Comparison of ENCODE assay signal across 8 cellular contexts in genomic region chr19:19540707-19541515, GRCh38. TPM values are rescaled to one million over a fixed set of nuclear protein-coding genes. Genes with fewer than 3 reads are reported as not detected.
DNase-seq lines count a peak whose midpoint lies in the region; ATAC-seq and TF ChIP-seq lines count a peak whose summit lies in the region.

No MANE protein-coding gene starts in this region.

- peaks cover 24% of the 10 kb centered on the region in 2 donors for H3K4me1 Mint-ChIP-seq in effector memory CD8-positive, alpha-beta T cell (ENCODE audit: low read depth in 2 of 2)

- H3K4me1 ChIP-seq in DOHH2 (ENCODE audit: control insufficient read depth, low read length) (peaks cover 24% of the 10 kb centered on the region), HUES48 (ENCODE audit: control insufficient read depth, insufficient read depth, low read length) (no peaks in the 10 kb centered on the region), ovary (ENCODE audit: insufficient read depth) (peaks cover 14% of the 10 kb centered on the region)

- no peaks in the 10 kb centered on the region for H3K9me3 ChIP-seq in DOHH2 (ENCODE audit: control insufficient read depth, insufficient read depth, low read length)
- H3K9me3 ChIP-seq in HUES48 (ENCODE audit: control insufficient read depth, insufficient read depth, low read length): no peaks in the 10 kb centered on the region
- H3K9me3 ChIP-seq in ovary: no peaks in the 10 kb centered on the region

- H3K27ac Mint-ChIP-seq in effector memory CD8-positive, alpha-beta T cell: peak overlapping the region; percentile 19 to 59

- H3K4me2 ChIP-seq in DOHH2 (ENCODE audit: low read length): peak overlapping the region; percentile 65

- H3K27me3 ChIP-seq in DOHH2 (ENCODE audit: control insufficient read depth, low read length): peaks cover 16% of the 10 kb centered on the region
- peaks cover 27% of the 10 kb centered on the region for H3K27me3 ChIP-seq in HUES48 (ENCODE audit: control insufficient read depth, insufficient read depth, low read length)
- H3K27me3 ChIP-seq in ovary: no peaks in the 10 kb centered on the region

- H3F3A ChIP-seq in DOHH2 (ENCODE audit: control insufficient read depth, insufficient read depth): peaks cover 3% of the 10 kb centered on the region

- no peaks in the 10 kb centered on the region for H3K79me2 ChIP-seq in DOHH2 (ENCODE audit: control insufficient read depth, low read length)

- H3K27ac ChIP-seq in DOHH2 (ENCODE audit: low read depth, low read length) (no peak overlapping the region), HUES48 (ENCODE audit: low read depth, low read length) (no peak overlapping the region), ovary (no peak overlapping the region)

- 2 to 4% (median 3%) methylated on average over 41 to 45 of the region's 45 CpGs for WGBS in ovary, 3 donors

- peak overlapping the region; percentile 77 to 83 for H3K4me3 Mint-ChIP-seq in effector memory CD8-positive, alpha-beta T cell

- DNase-seq in activated CD4-positive, alpha-beta T cell treated with anti-CD3 and anti-CD28 coated beads, Interleukin-2, amount 50 U/mL, for 24 hours (ENCODE audit: low read depth in 1 of 2, low spot score in 1 of 2): peak; percentile 50 to 61
- peak; percentile 48 to 65 (median 58) for DNase-seq in effector memory CD8-positive, alpha-beta T cell
- peak in 4 of 5 donors; percentile 51 to 70 (median 62) for DNase-seq in ovary
- no peak for DNase-seq in NCI-H128 (lab: John Stamatoyannopoulos, UW; ENCODE audit: unreplicated experiment)

- H3K27me3 Mint-ChIP-seq in effector memory CD8-positive, alpha-beta T cell: peaks cover 7 to 9% of the 10 kb centered on the region in 2 donors

- H3K9ac ChIP-seq in HUES48 (ENCODE audit: low read depth, low read length): no peak overlapping the region

- peak overlapping the region; percentile 62 for H3K4me3 ChIP-seq in DOHH2 (ENCODE audit: low read length)
- H3K4me3 ChIP-seq in HUES48 (ENCODE audit: low read depth, low read length): peak overlapping the region; percentile 60
- H3K4me3 ChIP-seq in ovary: no peak overlapping the region

- peaks cover 10% of the 10 kb centered on the region for H3K36me3 Mint-ChIP-seq in effector memory CD8-positive, alpha-beta T cell (ENCODE audit: insufficient read depth)

- H4K20me1 ChIP-seq in DOHH2 (ENCODE audit: control insufficient read depth, insufficient read depth, low read depth, low read length): no peaks in the 10 kb centered on the region

- no peaks in the 10 kb centered on the region for H3K36me3 ChIP-seq in DOHH2 (ENCODE audit: control insufficient read depth, low read length)
- no peaks in the 10 kb centered on the region for H3K36me3 ChIP-seq in HUES48 (ENCODE audit: control insufficient read depth, insufficient read depth, low read length)
- H3K36me3 ChIP-seq in ovary: no peaks in the 10 kb centered on the region

- no peak for TF ChIP-seq EP300 in ovary (IDR thresholded peaks at IDR 0.05)

- TF ChIP-seq CTCF in DOHH2 (IDR thresholded peaks at IDR 0.05; ENCODE audit: low read depth, low read length, poor library complexity, severe bottlenecking) (no peak), ovary (IDR thresholded peaks at IDR 0.05) (no peak)

- H3K9me2 ChIP-seq in DOHH2 (replicated peaks; ENCODE audit: control insufficient read depth, low read length): no peaks in the 10 kb centered on the region

- ATAC-seq in effector memory CD8-positive, alpha-beta T cell (replicated peaks): peak; percentile 71
- ATAC-seq in GM21737 (IDR thresholded peaks at IDR 0.05; ENCODE audit: unreplicated experiment) (no peak), GM21515 (IDR thresholded peaks at IDR 0.05; ENCODE audit: unreplicated experiment) (no peak)

- intact Hi-C loops in ovary (cut with DNase I): no loop called here

- H3K9me3 Mint-ChIP-seq in effector memory CD8-positive, alpha-beta T cell: no peaks in the 10 kb centered on the region

- TF ChIP-seq POLR2A in ovary (IDR thresholded peaks at IDR 0.05): no peak

RNA-seq across cellular contexts. Expression of gene CILP2, which starts 2.8 kb away (rescaled TPM):
- total RNA-seq in ovary: 1 to 10 TPM in 4 of 7 donors, under 1 TPM in 3; 0.48 to 9.7 (median 1.1) TPM
- polyA plus RNA-seq in ovary: 1 to 10 TPM in 1 of 2 donors, under 1 TPM in 1; 0.28 to 1.0 TPM

RNA-seq across cellular contexts. Expression of gene YJEFN3, which starts 12.2 kb away (rescaled TPM):
- total RNA-seq in ovary: 1 to 10 TPM; 2.0 to 5.0 (median 3.5) TPM
- polyA plus RNA-seq in ovary: 1 to 10 TPM; 2.9 TPM

RNA-seq across cellular contexts. Expression of gene NDUFA13, which starts 24.9 kb away (rescaled TPM):
- total RNA-seq in ovary: 100 to 1,000 TPM in 6 of 7 donors, 10 to 100 TPM in 1; 46.5 to 291 (median 212) TPM
- 100 to 1,000 TPM in 1 of 2 donors, 10 to 100 TPM in 1; 33.5 to 202 TPM for polyA plus RNA-seq in ovary

RNA-seq across cellular contexts. Expression of gene TSSK6, which starts 25.6 kb away (rescaled TPM):
- total RNA-seq in ovary: 1 to 10 TPM in 3 of 7 donors, under 1 TPM in 4; 0.76 to 1.8 (median 0.95) TPM
- 1 to 10 TPM in 1 of 2 donors, not detected in 1; 2.5 TPM for polyA plus RNA-seq in ovary
